ENCODE assay signal across 14 cellular contexts in the genomic region with DNA sequence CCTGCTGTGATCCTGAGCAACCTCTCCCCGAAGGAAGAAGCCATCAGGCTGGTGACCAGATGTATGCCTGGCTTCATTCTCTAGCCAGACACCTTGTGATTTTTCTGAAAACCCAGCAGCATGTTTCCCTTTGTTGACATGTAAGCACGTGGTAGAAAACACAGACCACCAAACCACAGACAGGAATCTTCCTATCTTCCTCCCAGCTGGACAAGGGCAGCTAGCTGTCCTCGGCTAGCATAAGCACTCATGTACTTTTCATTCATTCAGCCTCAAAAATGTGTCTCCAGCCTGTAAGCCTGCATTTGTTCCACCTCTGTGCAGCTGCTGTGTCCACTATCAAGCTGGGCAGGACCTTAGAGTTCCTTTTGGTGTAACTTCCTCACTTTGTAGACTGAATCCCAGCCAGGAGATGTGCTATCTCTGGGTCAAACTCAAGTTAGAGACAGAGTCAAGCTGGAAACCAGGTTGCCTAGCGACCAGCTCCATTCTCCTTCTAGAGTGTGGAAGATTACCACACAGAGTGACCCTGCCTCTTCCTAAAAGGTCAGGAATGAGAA. TPM values are rescaled to one million over a fixed set of nuclear protein-coding genes. Genes with fewer than 3 reads are reported as not detected.
DNase-seq lines count a peak whose midpoint lies in the region; ATAC-seq, FAIRE-seq and TF ChIP-seq lines count a peak whose summit lies in the region.
"Had no signal": no experiment of that assay in that cellular context is flagged by ENCODE, and none has a peak within 500 bp of the region (broad histone marks: within the 10 kb centered on the region; RNA-seq: fewer than 3 reads in every experiment).

No MANE protein-coding gene starts in this region.

- H3K27me3 ChIP-seq in GM23248 (replicated peaks; ENCODE audit: insufficient read depth) (no peaks in the 10 kb centered on the region), K562 (ENCODE audit: control insufficient read depth in 2 of 2, insufficient read depth in 2 of 2, low read length in 2 of 2) (peaks cover 13 to 42% of the 10 kb centered on the region in 2 experiments; a peak in 4 of 5 replicates), right atrium auricular region (no peaks in the 10 kb centered on the region), rectal smooth muscle tissue (ENCODE audit: control insufficient read depth, insufficient read depth, low read length) (no peaks in the 10 kb centered on the region)

- FAIRE-seq in K562 (lab: Jason Lieb, UNC), result no peak

- H3K4me3 ChIP-seq in GM23248 (no peak overlapping the region), K562 (no peak overlapping the region), right atrium auricular region (no peak overlapping the region), rectal smooth muscle tissue (ENCODE audit: low read length) (peak overlapping the region; percentile 6)

- H3K79me2 ChIP-seq in GM23248 (ENCODE audit: insufficient read depth) (no peaks in the 10 kb centered on the region), K562 (ENCODE audit: control insufficient read depth, insufficient read depth, low read length) (no peaks in the 10 kb centered on the region)

- no peaks in the 10 kb centered on the region for H3K9me2 ChIP-seq in GM23248 (ENCODE audit: insufficient read depth)

- peak overlapping the region; percentile 23 for H3K4me2 ChIP-seq in GM23248 (ENCODE audit: unreplicated experiment)
- no peak overlapping the region for H3K4me2 ChIP-seq in K562 (ENCODE audit: insufficient read depth, low read length)

- peaks cover 27% of the 10 kb centered on the region for H3K4me1 Mint-ChIP-seq in MCF 10A (ENCODE audit: insufficient read depth, unreplicated experiment)
- H3K4me1 Mint-ChIP-seq: stimulated activated effector memory CD8-positive, alpha-beta T cell treated with anti-CD3 and anti-CD28 coated beads, Interleukin-12 subunit alpha, Interleukin-12 subunit beta, amount 100 ng/mL, for 72 hours had no signal

- TF ChIP-seq RAD21 in K562 (CRISPR knock-in tag; conservative IDR thresholded peaks at IDR 0.05 in 1 of 2, IDR thresholded peaks at IDR 0.05 in 1 of 2), result no peak

- H3K9ac ChIP-seq in GM23248 (no peak overlapping the region), K562 (ENCODE audit: insufficient read depth in 1 of 2, low read depth in 2 of 2, low read length in 2 of 2) (no peak overlapping the region), rectal smooth muscle tissue (ENCODE audit: low read length) (peak overlapping the region; percentile 10)

- H3K4me3 Mint-ChIP-seq in MCF 10A (ENCODE audit: unreplicated experiment), result no peak overlapping the region
- H3K4me3 Mint-ChIP-seq: stimulated activated effector memory CD8-positive, alpha-beta T cell treated with anti-CD3 and anti-CD28 coated beads, Interleukin-12 subunit alpha, Interleukin-12 subunit beta, amount 100 ng/mL, for 72 hours had no signal

- TF ChIP-seq POLR2A in K562 (conservative IDR thresholded peaks at IDR 0.05), result no peak

- POLR2A ChIA-PET in K562 (lab: Yijun Ruan, JAX), result no interaction called here
- POLR2A ChIA-PET in MCF 10A (lab: Yijun Ruan, JAX), result interaction anchor here (1.3 kb wide), 1 partner anchor 18 kb away, joined by 3 read pairs; no protein-coding TSS in a partner anchor

- WGBS in GM23248 (ENCODE audit: low coverage in 1 of 2, low lambda C conversion rate in 2 of 2, missing lambda C conversion rate in 2 of 2), 2 experiments, result 27 to 33% methylated on average over 4 of the region's 4 CpGs
- 3% methylated on average over 4 of the region's 4 CpGs for WGBS in K562 (ENCODE audit: insufficient coverage, low coverage, missing lambda C conversion rate)

- H3K4me1 ChIP-seq in GM23248 (ENCODE audit: insufficient read depth) (peaks cover 39% of the 10 kb centered on the region), K562 (replicated peaks in 1 of 2; ENCODE audit: control insufficient read depth in 2 of 2, insufficient read depth in 2 of 2, low read length in 2 of 2) (no peaks in the 10 kb centered on the region), right atrium auricular region (peaks cover 0 to 12% of the 10 kb centered on the region in 2 donors), rectal smooth muscle tissue (ENCODE audit: control insufficient read depth, insufficient read depth, low read length) (peaks cover 37% of the 10 kb centered on the region)

- H2AFZ ChIP-seq in GM23248 (no peak overlapping the region), K562 (ENCODE audit: low read depth, low read length) (no peak overlapping the region)

- no peaks in the 10 kb centered on the region for H3K9me3 ChIP-seq in GM23248 (ENCODE audit: low read depth)
- H3K9me3 ChIP-seq in K562 (replicated peaks; ENCODE audit: control insufficient read depth, insufficient read depth, low read depth, low read length), result no peaks in the 10 kb centered on the region
- no peaks in the 10 kb centered on the region for H3K9me3 ChIP-seq in right atrium auricular region

- H3K27ac Mint-ChIP-seq in MCF 10A (ENCODE audit: low read depth, unreplicated experiment), result no peak overlapping the region
- H3K27ac Mint-ChIP-seq: stimulated activated effector memory CD8-positive, alpha-beta T cell treated with anti-CD3 and anti-CD28 coated beads, Interleukin-12 subunit alpha, Interleukin-12 subunit beta, amount 100 ng/mL, for 72 hours had no signal

- CTCF ChIA-PET in K562 (lab: Yijun Ruan, JAX; ENCODE audit: low intra/inter-chr PET ratio) (no interaction called here), MCF 10A (lab: Yijun Ruan, JAX) (interaction anchor here (0.6 to 2.2 kb wide), 3 partner anchors 15 to 56 kb away, joined by 4 to 12 read pairs (median 4); no protein-coding TSS in a partner anchor)

- H3K9me3 Mint-ChIP-seq in MCF 10A (ENCODE audit: unreplicated experiment), result no peaks in the 10 kb centered on the region
- H3K9me3 Mint-ChIP-seq: stimulated activated effector memory CD8-positive, alpha-beta T cell treated with anti-CD3 and anti-CD28 coated beads, Interleukin-12 subunit alpha, Interleukin-12 subunit beta, amount 100 ng/mL, for 72 hours had no signal

- DNase-seq in GM23248 (peak; percentile 56), K562 (ENCODE audit: extremely low read depth in 1 of 4, low spot score in 3 of 4) (no peak), right atrium auricular region (ENCODE audit: low spot score) (peak; percentile 76), MCF 10A (ENCODE audit: unreplicated experiment) (no peak)
- no peak for DNase-seq in activated CD4-positive, alpha-beta T cell treated with anti-CD3 and anti-CD28 coated beads for 1 hour
- no peak for DNase-seq in activated CD8-positive, alpha-beta memory T cell treated with anti-CD3 and anti-CD28 coated beads for 24 hours
- DNase-seq in activated T-cell treated with anti-CD3 and anti-CD28 coated beads, Interleukin-2, amount 50 U/mL, for 1 hour, result no peak
- DNase-seq: activated effector memory CD4-positive, alpha-beta T cell treated with Interleukin-2 at 50 U/mL for 16 hours; central memory CD4-positive, alpha-beta T cell; erythroblast; NCI-H1694; stimulated activated CD4-positive, alpha-beta T cell treated with anti-CD3 and anti-CD28 coated beads, Interleukin-1b, Interleukin-23, amount 100 ng/mL, for 48 hours had no signal

- H4K20me1 ChIP-seq in GM23248 (ENCODE audit: insufficient read depth) (no peaks in the 10 kb centered on the region), K562 (replicated peaks; ENCODE audit: control insufficient read depth, insufficient read depth, low read length) (no peaks in the 10 kb centered on the region)

- in situ Hi-C loops in GM23248 (cut with MboI) (no loop called here), K562 (cut with MboI) (no loop called here)

- TF ChIP-seq CTCF in K562 (IDR thresholded peaks at IDR 0.05 in 2 of 3, conservative IDR thresholded peaks at IDR 0.05 in 1 of 3; ENCODE audit: insufficient read depth in 2 of 3, low read depth in 1 of 3, low read length in 3 of 3) (no peak), right atrium auricular region (IDR thresholded peaks at IDR 0.05) (no peak), MCF 10A (IDR thresholded peaks at IDR 0.05; ENCODE audit: unreplicated experiment) (no peak)

- H3K27ac ChIP-seq in GM23248, result peak overlapping the region; percentile 29
- H3K27ac ChIP-seq in K562 (ENCODE audit: extremely low read depth, low read depth, low read length), result no peak overlapping the region
- H3K27ac ChIP-seq in right atrium auricular region, result no peak overlapping the region
- H3K27ac ChIP-seq in rectal smooth muscle tissue (ENCODE audit: low read depth, low read length), result peak overlapping the region; percentile 67

- H3F3A ChIP-seq in GM23248 (ENCODE audit: insufficient read depth), result peaks cover 25% of the 10 kb centered on the region

- intact Hi-C loops in K562 (cut with micrococcal nuclease) (no loop called here), MCF 10A (cut with micrococcal nuclease) (no loop called here)

- ATAC-seq in K562, result no peak

- no peaks in the 10 kb centered on the region for H3K36me3 ChIP-seq in GM23248 (ENCODE audit: low read depth)
- H3K36me3 ChIP-seq in K562 (ENCODE audit: control insufficient read depth, insufficient read depth, low read length), result no peaks in the 10 kb centered on the region
- no peaks in the 10 kb centered on the region for H3K36me3 ChIP-seq in right atrium auricular region
- H3K36me3 ChIP-seq in rectal smooth muscle tissue (ENCODE audit: control insufficient read depth, insufficient read depth, low read length), result no peaks in the 10 kb centered on the region

- no peak for TF ChIP-seq EP300 in K562 (IDR thresholded peaks at IDR 0.05; ENCODE audit: low read length)

- H3K27me3 Mint-ChIP-seq in MCF 10A (ENCODE audit: insufficient read depth, unreplicated experiment), result no peaks in the 10 kb centered on the region

- BruUV-seq in K562 (replicated peaks; lab: Mats Ljungman, UMichigan) (no TSS peak), MCF 10A (replicated peaks; lab: Mats Ljungman, UMichigan) (no TSS peak)

- no peaks in the 10 kb centered on the region for H3K9me1 ChIP-seq in K562 (ENCODE audit: control insufficient read depth, insufficient read depth, low read length)

- no peaks in the 10 kb centered on the region for H3K36me3 Mint-ChIP-seq in MCF 10A (ENCODE audit: insufficient read depth, unreplicated experiment)
- H3K36me3 Mint-ChIP-seq: stimulated activated effector memory CD8-positive, alpha-beta T cell treated with anti-CD3 and anti-CD28 coated beads, Interleukin-12 subunit alpha, Interleukin-12 subunit beta, amount 100 ng/mL, for 72 hours had no signal

RNA-seq across cellular contexts. Expression of gene CLMP, which starts 7.2 kb away (rescaled TPM):
- total RNA-seq in GM23248 (2014; rRNA removed; shearing (Covaris generic)), result 195 and 215 TPM in 2 replicates
- polyA plus RNA-seq in GM23248 (2016; fragmentation: Nextera tagmentation; extraction: Ambion mirVana) (159 and 166 TPM in 2 replicates), K562 (2011; rRNA removed) (not detected in 2 replicates), K562 (2014; fragmentation: Illumina TruSeq; extraction: Trizol) (not detected in 2 replicates), K562 (2014; fragmentation: Nextera tagmentation; extraction: Ambion mirVana) (under 1 TPM; 0.03 to 0.15 TPM), K562 (2014; rRNA removed) (not detected in 2 replicates)
- not detected in 2 replicates for total RNA-seq in K562 (2011; cell fraction: chromatin; rRNA removed; ENCODE audit: low replicate concordance)
- total RNA-seq in K562 (2011; cell fraction: nucleolus; rRNA removed), result not detected in 2 replicates
- total RNA-seq in K562 (2011; cell fraction: nucleoplasm; rRNA removed), result not detected in 2 replicates
- total RNA-seq in K562 (2014; rRNA removed) (not detected in 2 replicates), K562 (2014; rRNA removed; fragmentation: Illumina TruSeq; extraction: Trizol) (not detected in 2 replicates), K562 (2015; rRNA removed; fragmentation: Illumina TruSeq; extraction: Trizol) (not detected in 2 replicates), K562 (2021) (0.02 and 0.49 TPM in 2 replicates), right atrium auricular region (10 to 100 TPM in 1 of 2 donors, 1 to 10 TPM in 1; 8.4 to 34.3 TPM), MCF 10A (2022) (86.1 and 91.9 TPM in 2 replicates)
- polyA plus RNA-seq in K562 (2011; cell fraction: cytosol; rRNA removed), result not detected in 2 replicates
- not detected in 2 replicates for polyA plus RNA-seq in K562 (2011; cell fraction: nucleus; rRNA removed)
- 0.03 and 0.05 TPM in 2 replicates for polyA plus RNA-seq in K562 (2012)
- polyA minus RNA-seq in K562 (2011; rRNA and poly(A)+ RNA removed), result not detected in 2 replicates
- not detected in 2 replicates for polyA minus RNA-seq in K562 (2011; cell fraction: cytosol; rRNA and poly(A)+ RNA removed)
- 0.13 TPM in 1 of 2 replicates, not detected in the other for polyA minus RNA-seq in K562 (2011; cell fraction: nucleus; rRNA and poly(A)+ RNA removed)

Comparison
In these comparisons a context has a peak if more than half of its experiments do, and no peak if none do; other contexts are left out.
1. DNase-seq: peak in GM23248 (single experiment) and right atrium auricular region (single experiment); none in K562 (0 of 4), activated CD4-positive, alpha-beta T cell treated with anti-CD3 and anti-CD28 coated beads for 1 hour (single experiment), activated CD8-positive, alpha-beta memory T cell treated with anti-CD3 and anti-CD28 coated beads for 24 hours (single experiment), MCF 10A (single experiment) and activated T-cell treated with anti-CD3 and anti-CD28 coated beads, Interleukin-2, amount 50 U/mL, for 1 hour (single experiment).
2. H3K27ac ChIP-seq: peak in GM23248 (single experiment) and rectal smooth muscle tissue (single experiment); none in K562 (single experiment) and right atrium auricular region (0 of 2).
3. RNA of gene CLMP, which starts 7.2 kb away (total RNA-seq): 195 to 215 TPM in GM23248, 86.1 to 91.9 TPM in MCF 10A and 8.4 to 34.3 TPM in right atrium auricular region; 0.02 to 0.49 TPM in K562; every median in the first group is over 4 times any median in the second.